ENCODE assay signal across 12 cellular contexts in the genomic region with DNA sequence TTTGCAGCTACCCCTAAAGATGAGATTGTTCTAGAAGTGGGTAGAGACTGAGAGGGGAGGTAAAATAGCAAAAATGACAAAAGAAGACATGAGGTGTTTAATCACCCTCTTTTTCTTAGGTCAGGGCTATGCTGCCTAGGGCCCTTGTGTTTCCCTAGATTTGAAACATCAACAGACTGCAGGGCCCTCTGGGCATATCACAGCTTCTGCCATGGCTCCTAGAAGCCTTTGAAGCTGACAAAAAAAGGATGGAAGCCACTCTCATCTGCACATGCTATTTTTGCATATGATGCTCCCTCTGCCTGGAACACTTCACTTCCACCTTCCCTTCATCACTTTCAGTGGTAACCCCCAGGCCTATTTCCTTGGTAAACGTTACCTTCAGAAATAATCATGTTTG.
A peak's percentile ranks its signal among the peaks of the same experiment; 100 is the strongest.
DNase-seq lines count a peak whose midpoint lies in the region; ATAC-seq, FAIRE-seq and TF ChIP-seq lines count a peak whose summit lies in the region.
"Had no signal": no experiment of that assay in that cellular context is flagged by ENCODE, and none has a peak within 500 bp of the region (broad histone marks: within the 10 kb centered on the region; RNA-seq: fewer than 3 reads in every experiment).

No MANE protein-coding gene starts in this region.

- no peak overlapping the region for H2AFZ ChIP-seq in OCI-LY1 (ENCODE audit: low read length)

- H3K4me3 ChIP-seq in CD4-positive, CD25-positive, alpha-beta regulatory T cell (ENCODE audit: low read depth, low read length): no peak overlapping the region
- H3K4me3 ChIP-seq in OCI-LY1 (ENCODE audit: low read depth, low read length, poor library complexity, severe bottlenecking) (no peak overlapping the region), breast epithelium (no peak overlapping the region)

- no peaks in the 10 kb centered on the region for H3K27me3 Mint-ChIP-seq in CD4-positive, CD25-positive, alpha-beta regulatory T cell

- H3K4me1 Mint-ChIP-seq in CD4-positive, CD25-positive, alpha-beta regulatory T cell: peaks cover 30 to 69% (median 63%) of the 10 kb centered on the region in 4 donors

- H3K36me3 Mint-ChIP-seq in CD4-positive, CD25-positive, alpha-beta regulatory T cell: peaks cover 9% of the 10 kb centered on the region
- H3K36me3 Mint-ChIP-seq: WTC11 had no signal

- peaks cover 22% of the 10 kb centered on the region for H3K4me1 ChIP-seq in CD4-positive, CD25-positive, alpha-beta regulatory T cell (ENCODE audit: control insufficient read depth, insufficient read depth, low read length, poor library complexity, severe bottlenecking)
- peaks cover 31% of the 10 kb centered on the region for H3K4me1 ChIP-seq in OCI-LY1 (ENCODE audit: insufficient read depth, low read length, severe bottlenecking)
- no peaks in the 10 kb centered on the region for H3K4me1 ChIP-seq in breast epithelium

- H3F3A ChIP-seq in OCI-LY1 (ENCODE audit: insufficient read depth, low read length): no peaks in the 10 kb centered on the region

- no peak overlapping the region for H3K9ac ChIP-seq in OCI-LY1 (ENCODE audit: low read length)

- no peaks in the 10 kb centered on the region for H3K36me3 ChIP-seq in CD4-positive, CD25-positive, alpha-beta regulatory T cell (ENCODE audit: control insufficient read depth, insufficient read depth, low read length)
- H3K36me3 ChIP-seq in OCI-LY1 (ENCODE audit: insufficient read depth, low read length) (no peaks in the 10 kb centered on the region), breast epithelium (no peaks in the 10 kb centered on the region)

- no peak for ATAC-seq in CD4-positive, CD25-positive, alpha-beta regulatory T cell (ENCODE audit: low read depth in 2 of 2)
- ATAC-seq in HG02571 (IDR thresholded peaks at IDR 0.05; ENCODE audit: unreplicated experiment): no peak
- ATAC-seq: WTC11 had no signal

- no peak overlapping the region for H3K27ac ChIP-seq in CD4-positive, CD25-positive, alpha-beta regulatory T cell (ENCODE audit: insufficient read depth, low read length, poor library complexity, severe bottlenecking)
- H3K27ac ChIP-seq in OCI-LY1 (ENCODE audit: low read depth, low read length, poor library complexity, severe bottlenecking) (peak overlapping the region; percentile 3), breast epithelium (peak overlapping the region; percentile 7 to 10)

- DNase-seq in CD4-positive, CD25-positive, alpha-beta regulatory T cell: no peak
- no peak for DNase-seq in breast epithelium (ENCODE audit: low spot score in 2 of 2)
- DNase-seq in occipital lobe (lab: John Stamatoyannopoulos, UW): peak; percentile 1
- no peak for DNase-seq in GM19238 (ENCODE audit: insufficient read length, low spot score)
- no peak for DNase-seq in frontal cortex (ENCODE audit: low spot score in 2 of 2)
- DNase-seq in NOMO-1 treated with DMSO at 0.1 percent for 48 hours (lab: John Stamatoyannopoulos, UW; ENCODE audit: unreplicated experiment): no peak
- DNase-seq: activated T-cell treated with anti-CD3 and anti-CD28 coated beads, Interleukin-2, amount 50 U/mL, for 4 hours; NCI-H1092; stimulated activated naive CD4-positive, alpha-beta T cell had no signal

- H3K9me2 ChIP-seq in OCI-LY1 (ENCODE audit: low read depth, low read length): no peaks in the 10 kb centered on the region

- intact Hi-C loops in breast epithelium (cut with DNase I; ENCODE audit: low total_unique reads): no loop called here

- H3K4me2 ChIP-seq in OCI-LY1 (ENCODE audit: low read length): no peak overlapping the region

- H3K9me3 ChIP-seq in CD4-positive, CD25-positive, alpha-beta regulatory T cell (ENCODE audit: control insufficient read depth in 2 of 2, low read length in 2 of 2): no peaks in the 10 kb centered on the region
- H3K9me3 ChIP-seq in OCI-LY1 (ENCODE audit: low read length) (no peaks in the 10 kb centered on the region), breast epithelium (no peaks in the 10 kb centered on the region)

- no peak overlapping the region for H3K4me3 Mint-ChIP-seq in CD4-positive, CD25-positive, alpha-beta regulatory T cell
- H3K4me3 Mint-ChIP-seq: activated T-cell treated with anti-CD3 and anti-CD28 coated beads, Interleukin-2, amount 50 U/mL, for 4 hours; WTC11 had no signal

- TF ChIP-seq CTCF in OCI-LY1 (IDR thresholded peaks at IDR 0.05; ENCODE audit: low read length): no peak
- no peak for TF ChIP-seq CTCF in breast epithelium (IDR thresholded peaks at IDR 0.05)

- TF ChIP-seq POLR2A in breast epithelium (IDR thresholded peaks at IDR 0.05): no peak

- H3K79me2 ChIP-seq in OCI-LY1 (ENCODE audit: insufficient read depth, low read length): no peaks in the 10 kb centered on the region

- H3K9me3 Mint-ChIP-seq in CD4-positive, CD25-positive, alpha-beta regulatory T cell: peaks cover 0 to 4% (median 0%) of the 10 kb centered on the region in 7 donors
- H3K9me3 Mint-ChIP-seq: WTC11 had no signal

- no peaks in the 10 kb centered on the region for H4K20me1 ChIP-seq in OCI-LY1 (ENCODE audit: insufficient read depth, low read length)

- no peak for FAIRE-seq in frontal cortex (lab: Jason Lieb, UNC)

- no peaks in the 10 kb centered on the region for H3K27me3 ChIP-seq in CD4-positive, CD25-positive, alpha-beta regulatory T cell (ENCODE audit: control insufficient read depth, insufficient read depth, low read length)
- H3K27me3 ChIP-seq in OCI-LY1 (ENCODE audit: insufficient read depth, low read length): no peaks in the 10 kb centered on the region
- no peaks in the 10 kb centered on the region for H3K27me3 ChIP-seq in breast epithelium

- peak overlapping the region in 2 of 3 donors; percentile 15 to 62 for H3K27ac Mint-ChIP-seq in CD4-positive, CD25-positive, alpha-beta regulatory T cell
- H3K27ac Mint-ChIP-seq: WTC11 had no signal
